Comparison of ENCODE assay signal across 1 cellular context in genomic region chr16:85645021-85645589, GRCh38.
A peak's percentile ranks its signal among the peaks of the same experiment; 100 is the strongest.
TF ChIP-seq lines count a peak whose summit lies in the region.

No MANE protein-coding gene starts in this region.

TF ChIP-seq in K562, 482 proteins besides CTCF, POLR2A, EP300 and RAD21:
- TF ChIP-seq GMEB1 (CRISPR knock-in tag; IDR thresholded peaks at IDR 0.05) (no peak), RBM22 (IDR thresholded peaks at IDR 0.05; ENCODE audit: low read depth, low read length, poor library complexity, severe bottlenecking) (peak; percentile 85), SUPT5H (IDR thresholded peaks at IDR 0.05) (no peak), STAT5A (IDR thresholded peaks at IDR 0.05; ENCODE audit: borderline replicate concordance, low read length) (no peak), POLR2G (IDR thresholded peaks at IDR 0.05; ENCODE audit: low read depth, low read length) (peak; percentile 73; the same call in 1 of the 2 replicates)
- TF ChIP-seq, protein P1, sequence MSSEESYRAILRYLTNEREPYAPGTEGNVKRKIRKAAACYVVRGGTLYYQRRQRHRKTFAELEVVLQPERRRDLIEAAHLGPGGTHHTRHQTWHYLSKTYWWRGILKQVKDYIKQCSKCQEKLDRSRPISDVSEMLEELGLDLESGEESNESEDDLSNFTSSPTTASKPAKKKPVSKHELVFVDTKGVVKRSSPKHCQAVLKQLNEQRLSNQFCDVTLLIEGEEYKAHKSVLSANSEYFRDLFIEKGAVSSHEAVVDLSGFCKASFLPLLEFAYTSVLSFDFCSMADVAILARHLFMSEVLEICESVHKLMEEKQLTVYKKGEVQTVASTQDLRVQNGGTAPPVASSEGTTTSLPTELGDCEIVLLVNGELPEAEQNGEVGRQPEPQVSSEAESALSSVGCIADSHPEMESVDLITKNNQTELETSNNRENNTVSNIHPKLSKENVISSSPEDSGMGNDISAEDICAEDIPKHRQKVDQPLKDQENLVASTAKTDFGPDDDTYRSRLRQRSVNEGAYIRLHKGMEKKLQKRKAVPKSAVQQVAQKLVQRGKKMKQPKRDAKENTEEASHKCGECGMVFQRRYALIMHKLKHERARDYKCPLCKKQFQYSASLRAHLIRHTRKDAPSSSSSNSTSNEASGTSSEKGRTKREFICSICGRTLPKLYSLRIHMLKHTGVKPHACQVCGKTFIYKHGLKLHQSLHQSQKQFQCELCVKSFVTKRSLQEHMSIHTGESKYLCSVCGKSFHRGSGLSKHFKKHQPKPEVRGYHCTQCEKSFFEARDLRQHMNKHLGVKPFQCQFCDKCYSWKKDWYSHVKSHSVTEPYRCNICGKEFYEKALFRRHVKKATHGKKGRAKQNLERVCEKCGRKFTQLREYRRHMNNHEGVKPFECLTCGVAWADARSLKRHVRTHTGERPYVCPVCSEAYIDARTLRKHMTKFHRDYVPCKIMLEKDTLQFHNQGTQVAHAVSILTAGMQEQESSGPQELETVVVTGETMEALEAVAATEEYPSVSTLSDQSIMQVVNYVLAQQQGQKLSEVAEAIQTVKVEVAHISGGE (CRISPR knock-in tag; IDR thresholded peaks at IDR 0.05), result 0 out of 6 replicates have a peak, but pooled peaks of 1 of the 3 experiments have one; percentile 2
